ENCODE assay signal across 20 cellular contexts in genomic region chr17:74550602-74551001, GRCh38. TPM values are rescaled to one million over a fixed set of nuclear protein-coding genes. Genes with fewer than 3 reads are reported as not detected.
DNase-seq lines count a peak whose midpoint lies in the region; ATAC-seq and TF ChIP-seq lines count a peak whose summit lies in the region.
"Had no signal": no experiment of that assay in that cellular context is flagged by ENCODE, and none has a peak within 500 bp of the region (broad histone marks: within the 10 kb centered on the region; RNA-seq: fewer than 3 reads in every experiment).

No MANE protein-coding gene starts in this region.

- H3K4ac ChIP-seq in neuronal stem cell (ENCODE audit: low read length) = no peak overlapping the region

- no peak overlapping the region for H3K4me3 ChIP-seq in mammary epithelial cell (replicated peaks in 1 of 3; ENCODE audit: insufficient read depth in 1 of 3, low read depth in 2 of 3, low read length in 3 of 3)
- no peak overlapping the region for H3K4me3 ChIP-seq in neuronal stem cell (ENCODE audit: low read length in 2 of 2)
- H3K4me3 ChIP-seq: BLaER1 had no signal

- H3K9ac ChIP-seq in mammary epithelial cell (ENCODE audit: insufficient read depth, low read length) = no peak overlapping the region
- H3K9ac ChIP-seq in neuronal stem cell (ENCODE audit: low read depth, low read length, poor library complexity) = no peak overlapping the region
- H3K9ac ChIP-seq: BLaER1 had no signal

- H3K27me3 ChIP-seq in mammary epithelial cell (ENCODE audit: insufficient read depth, low read length) (no peaks in the 10 kb centered on the region), neuronal stem cell (ENCODE audit: control insufficient read depth in 3 of 3, insufficient read depth in 3 of 3, low read depth in 1 of 3, low read length in 3 of 3) (peaks cover 0 to 14% (median 0%) of the 10 kb centered on the region in 3 experiments)
- H3K27me3 ChIP-seq: BE2C, BLaER1 had no signal

- H3K4me2 ChIP-seq in mammary epithelial cell (ENCODE audit: insufficient read depth, low read depth, low read length) = no peak overlapping the region
- H3K4me2 ChIP-seq in neuronal stem cell (ENCODE audit: insufficient read depth, low read length, poor library complexity, severe bottlenecking) = no peak overlapping the region
- H3K4me2 ChIP-seq: BLaER1 had no signal

- no peaks in the 10 kb centered on the region for H3K27me3 Mint-ChIP-seq in MCF 10A (ENCODE audit: insufficient read depth, unreplicated experiment)
- H3K27me3 Mint-ChIP-seq in chondrocyte (ENCODE audit: low read depth) = peaks cover 51% of the 10 kb centered on the region
- H3K27me3 Mint-ChIP-seq in activated naive CD8-positive, alpha-beta T cell treated with anti-CD3 and anti-CD28 coated beads for 36 hours = no peaks in the 10 kb centered on the region
- H3K27me3 Mint-ChIP-seq: CD4-positive, alpha-beta T cell had no signal

- H3K27ac Mint-ChIP-seq in MCF 10A (ENCODE audit: low read depth, unreplicated experiment) = peak overlapping the region; percentile 36
- no peak overlapping the region for H3K27ac Mint-ChIP-seq in chondrocyte (ENCODE audit: unreplicated experiment)
- H3K27ac Mint-ChIP-seq in activated naive CD8-positive, alpha-beta T cell treated with anti-CD3 and anti-CD28 coated beads for 36 hours = no peak overlapping the region
- H3K27ac Mint-ChIP-seq: CD4-positive, alpha-beta T cell; CD8-positive, alpha-beta T cell had no signal

- H3K36me3 ChIP-seq in mammary epithelial cell (ENCODE audit: insufficient read depth, low read length) (no peaks in the 10 kb centered on the region), neuronal stem cell (replicated peaks in 1 of 2; ENCODE audit: control insufficient read depth in 2 of 2, insufficient read depth in 2 of 2, low read length in 2 of 2) (no peaks in the 10 kb centered on the region)
- H3K36me3 ChIP-seq: BE2C, BLaER1 had no signal

- POLR2A ChIA-PET in MCF 10A (lab: Yijun Ruan, JAX) = no interaction called here

- no peak for ATAC-seq in HG03457 (IDR thresholded peaks at IDR 0.05; ENCODE audit: unreplicated experiment)
- ATAC-seq: CD8-positive, alpha-beta T cell had no signal

- H2BK120ac ChIP-seq in neuronal stem cell (ENCODE audit: low read depth, low read length) = no peak overlapping the region

- H3K79me2 ChIP-seq in mammary epithelial cell (ENCODE audit: insufficient read depth, low read length) = no peaks in the 10 kb centered on the region

- DNase-seq in MCF 10A (ENCODE audit: unreplicated experiment) (no peak), mammary epithelial cell (no peak), chondrocyte (ENCODE audit: low spot score) (peak; percentile 89), neuronal stem cell (ENCODE audit: low spot score) (no peak), nucleus accumbens (lab: John Stamatoyannopoulos, UW) (no peak)
- no peak for DNase-seq in activated naive CD8-positive, alpha-beta T cell treated with anti-CD3 and anti-CD28 coated beads for 36 hours
- DNase-seq: 8988T; ACHN; BE2C; C1 segment of cervical spinal cord; Caco-2; Calu3; CD4-positive, alpha-beta T cell; CD8-positive, alpha-beta T cell; DMS79 treated with DMSO at 0.1 percent for 48 hours; GF-D8 had no signal

- H2AFZ ChIP-seq in mammary epithelial cell (ENCODE audit: low read depth, low read length) (no peak overlapping the region), neuronal stem cell (ENCODE audit: low read length) (no peak overlapping the region)

- H3K27ac ChIP-seq in mammary epithelial cell (ENCODE audit: insufficient read depth, low read depth, low read length) (no peak overlapping the region), neuronal stem cell (replicated peaks; ENCODE audit: low read length) (no peak overlapping the region)
- H3K27ac ChIP-seq: BLaER1 had no signal

- no peak overlapping the region for H2BK15ac ChIP-seq in neuronal stem cell (ENCODE audit: low read length)

- no peak overlapping the region for H3K4me3 Mint-ChIP-seq in MCF 10A (ENCODE audit: unreplicated experiment)
- no peak overlapping the region for H3K4me3 Mint-ChIP-seq in chondrocyte (ENCODE audit: unreplicated experiment)
- H3K4me3 Mint-ChIP-seq in activated naive CD8-positive, alpha-beta T cell treated with anti-CD3 and anti-CD28 coated beads for 36 hours = no peak overlapping the region
- H3K4me3 Mint-ChIP-seq: CD4-positive, alpha-beta T cell; CD8-positive, alpha-beta T cell had no signal

- no peak overlapping the region for H4K91ac ChIP-seq in neuronal stem cell (ENCODE audit: low read depth, low read length, poor library complexity)

- TF ChIP-seq CTCF in MCF 10A (IDR thresholded peaks at IDR 0.05; ENCODE audit: unreplicated experiment) (no peak), mammary epithelial cell (conservative IDR thresholded peaks at IDR 0.05 in 1 of 2, IDR thresholded peaks at IDR 0.05 in 1 of 2; ENCODE audit: extremely low read depth in 1 of 2, insufficient read depth in 1 of 2, low read depth in 1 of 2, low read length in 2 of 2) (no peak), chondrocyte (IDR thresholded peaks at IDR 0.05) (no peak)

- no peak overlapping the region for H3K23ac ChIP-seq in neuronal stem cell (ENCODE audit: low read depth, low read length, poor library complexity)

- intact Hi-C loops in MCF 10A (cut with micrococcal nuclease) = no loop called here
- intact Hi-C loops in mammary epithelial cell (cut with micrococcal nuclease) = no loop called here

- in situ Hi-C loops in mammary epithelial cell (cut with MboI; ENCODE audit: low sequenced_read_pairs in 2 of 2) = no loop called here

- 70% methylated on average over 9 of the region's 15 CpGs for whole genome bisulfite sequencing in mammary epithelial cell (ENCODE audit: low coverage, missing lambda C conversion rate)
- WGBS in neuronal stem cell (ENCODE audit: extremely low coverage in 2 of 2, insufficient read length in 2 of 2, insufficient replicate concordance in 1 of 2), 2 donors = no CpG with 5 or more reads among the region's 15 CpGs

- H2BK5ac ChIP-seq in neuronal stem cell (ENCODE audit: low read length) = peak overlapping the region; percentile 56

- no TSS peak for BruUV-seq in MCF 10A (replicated peaks; lab: Mats Ljungman, UMichigan)
- no TSS peak for BruUV-seq in mammary epithelial cell (replicated peaks; lab: Mats Ljungman, UMichigan)

- H3K9me3 ChIP-seq in mammary epithelial cell (replicated peaks; ENCODE audit: insufficient read depth, low read length) (no peaks in the 10 kb centered on the region), neuronal stem cell (replicated peaks in 1 of 2; ENCODE audit: control insufficient read depth in 2 of 2, insufficient read depth in 1 of 2, low read depth in 1 of 2, low read length in 2 of 2) (no peaks in the 10 kb centered on the region)
- H3K9me3 ChIP-seq: BE2C, BLaER1, Caco-2 had no signal

- peak overlapping the region; percentile 41 for H3K14ac ChIP-seq in neuronal stem cell (ENCODE audit: low read length)

- H3K9me3 Mint-ChIP-seq in MCF 10A (ENCODE audit: unreplicated experiment) = no peaks in the 10 kb centered on the region
- no peaks in the 10 kb centered on the region for H3K9me3 Mint-ChIP-seq in chondrocyte (ENCODE audit: low read depth)
- no peaks in the 10 kb centered on the region for H3K9me3 Mint-ChIP-seq in activated naive CD8-positive, alpha-beta T cell treated with anti-CD3 and anti-CD28 coated beads for 36 hours
- H3K9me3 Mint-ChIP-seq: CD4-positive, alpha-beta T cell; CD8-positive, alpha-beta T cell had no signal

- H3K79me1 ChIP-seq in neuronal stem cell (ENCODE audit: low read depth, low read length) = no peaks in the 10 kb centered on the region

- H2BK12ac ChIP-seq in neuronal stem cell (ENCODE audit: low read length) = no peak overlapping the region

- H3K4me1 Mint-ChIP-seq in MCF 10A (ENCODE audit: insufficient read depth, unreplicated experiment) (peaks cover 26% of the 10 kb centered on the region), chondrocyte (ENCODE audit: low read depth) (no peaks in the 10 kb centered on the region)
- peaks cover 4% of the 10 kb centered on the region for H3K4me1 Mint-ChIP-seq in activated naive CD8-positive, alpha-beta T cell treated with anti-CD3 and anti-CD28 coated beads for 36 hours

- H3K18ac ChIP-seq in neuronal stem cell (ENCODE audit: low read length) = no peak overlapping the region

- H2AK5ac ChIP-seq in neuronal stem cell (ENCODE audit: low read depth, low read length) = peak overlapping the region; percentile 86

- H4K20me1 ChIP-seq in mammary epithelial cell (ENCODE audit: insufficient read depth, low read length) = no peaks in the 10 kb centered on the region
- H4K20me1 ChIP-seq: BLaER1 had no signal

- peaks cover 11% of the 10 kb centered on the region for H3K4me1 ChIP-seq in mammary epithelial cell (ENCODE audit: insufficient read depth, low read length)
- peaks cover 0 to 3% of the 10 kb centered on the region in 2 donors for H3K4me1 ChIP-seq in neuronal stem cell (ENCODE audit: control insufficient read depth in 2 of 2, insufficient read depth in 1 of 2, low read depth in 1 of 2, low read length in 2 of 2)
- H3K4me1 ChIP-seq: BE2C, Caco-2 had no signal

- dilution Hi-C loops in mammary epithelial cell (cut with HindIII; ENCODE audit: low sequenced_read_pairs) = no loop called here

- no peak overlapping the region for H4K8ac ChIP-seq in neuronal stem cell (ENCODE audit: low read depth, low read length)

- CTCF ChIA-PET in MCF 10A (lab: Yijun Ruan, JAX) = no interaction called here
- CTCF ChIA-PET in mammary epithelial cell (lab: Charles Lee; ENCODE audit: low non-redundant PET) = no interaction called here

- H3K36me3 Mint-ChIP-seq in MCF 10A (ENCODE audit: insufficient read depth, unreplicated experiment) = no peaks in the 10 kb centered on the region
- H3K36me3 Mint-ChIP-seq in chondrocyte (ENCODE audit: low read depth) = no peaks in the 10 kb centered on the region
- H3K36me3 Mint-ChIP-seq in activated naive CD8-positive, alpha-beta T cell treated with anti-CD3 and anti-CD28 coated beads for 36 hours = no peaks in the 10 kb centered on the region
- H3K36me3 Mint-ChIP-seq: CD8-positive, alpha-beta T cell had no signal

RNA-seq across cellular contexts. Expression of gene CD300C, which starts 4.7 kb away (rescaled TPM):
- not detected in 2 replicates for total RNA-seq in MCF 10A (2022)
- not detected for total RNA-seq in mammary epithelial cell
- not detected for polyA plus RNA-seq in mammary epithelial cell
- not detected for polyA minus RNA-seq in mammary epithelial cell
- not detected in 3 replicates for total RNA-seq in chondrocyte
- 0.03 TPM for polyA plus RNA-seq in neuronal stem cell (2013, experiment 1 of 2)
- polyA plus RNA-seq in neuronal stem cell (2013, experiment 2 of 2) = 0.04 TPM
- total RNA-seq in activated naive CD8-positive, alpha-beta T cell treated with anti-CD3 and anti-CD28 coated beads for 36 hours = not detected
- total RNA-seq: A673; Caco-2; Calu3; CD8-positive, alpha-beta T cell had no signal
- polyA plus RNA-seq: AG04450 had no signal

RNA-seq across cellular contexts. Expression of gene CD300H, which starts 16.7 kb away (rescaled TPM):
- total RNA-seq in MCF 10A (2022) (not detected in 2 replicates), mammary epithelial cell (not detected), chondrocyte (not detected in 3 replicates)
- polyA plus RNA-seq in mammary epithelial cell = not detected
- not detected for polyA minus RNA-seq in mammary epithelial cell
- not detected for polyA plus RNA-seq in neuronal stem cell (2013, experiment 1 of 2)
- not detected for polyA plus RNA-seq in neuronal stem cell (2013, experiment 2 of 2)
- not detected for total RNA-seq in activated naive CD8-positive, alpha-beta T cell treated with anti-CD3 and anti-CD28 coated beads for 36 hours
- total RNA-seq: A673; Caco-2; Calu3; CD4-positive, alpha-beta T cell; CD8-positive, alpha-beta T cell had no signal
- polyA plus RNA-seq: AG04450 had no signal

RNA-seq across cellular contexts. Expression of gene CD300LB, which starts 19.3 kb away (rescaled TPM):
- not detected in 2 replicates for total RNA-seq in MCF 10A (2022)
- total RNA-seq in mammary epithelial cell = not detected
- polyA plus RNA-seq in mammary epithelial cell = not detected
- not detected for polyA minus RNA-seq in mammary epithelial cell
- total RNA-seq in chondrocyte = not detected in 3 replicates
- not detected for polyA plus RNA-seq in neuronal stem cell (2013, experiment 1 of 2)
- polyA plus RNA-seq in neuronal stem cell (2013, experiment 2 of 2) = not detected
- not detected for total RNA-seq in activated naive CD8-positive, alpha-beta T cell treated with anti-CD3 and anti-CD28 coated beads for 36 hours
- total RNA-seq: A673; Caco-2; Calu3; CD8-positive, alpha-beta T cell had no signal
- polyA plus RNA-seq: AG04450 had no signal

RNA-seq across cellular contexts. Expression of gene CD300LD, which starts 41.5 kb away (rescaled TPM):
- total RNA-seq in MCF 10A (2022) (not detected in 2 replicates), mammary epithelial cell (not detected), chondrocyte (not detected in 3 replicates)
- polyA plus RNA-seq in mammary epithelial cell = not detected
- polyA minus RNA-seq in mammary epithelial cell = not detected
- polyA plus RNA-seq in neuronal stem cell (2013, experiment 1 of 2) = not detected
- polyA plus RNA-seq in neuronal stem cell (2013, experiment 2 of 2) = not detected
- total RNA-seq in activated naive CD8-positive, alpha-beta T cell treated with anti-CD3 and anti-CD28 coated beads for 36 hours = not detected
- total RNA-seq: A673; Caco-2; Calu3; CD4-positive, alpha-beta T cell; CD8-positive, alpha-beta T cell had no signal
- polyA plus RNA-seq: AG04450 had no signal
